Comparison of ENCODE assay signal across 22 cellular contexts in the genomic region with DNA sequence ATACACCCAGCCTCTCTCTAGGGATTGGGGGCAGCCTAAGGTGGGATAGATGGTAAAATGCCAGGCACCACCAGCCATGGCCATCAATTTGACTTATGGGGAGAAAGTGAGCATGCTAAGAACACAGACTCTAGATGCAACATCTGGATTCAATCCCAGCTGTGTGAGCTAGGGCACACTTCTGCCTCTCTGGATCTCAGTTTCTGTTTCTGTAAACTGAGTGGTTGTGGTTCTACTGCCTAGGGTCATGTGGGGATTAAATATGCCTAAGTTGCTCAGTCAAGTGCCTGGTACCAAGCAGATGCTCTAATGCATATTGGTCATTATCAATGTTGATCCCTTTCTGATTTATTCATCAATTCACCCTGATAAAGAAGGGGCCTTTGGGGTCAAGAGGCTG.
DNase-seq lines count a peak whose midpoint lies in the region; ATAC-seq lines count a peak whose summit lies in the region.
"Had no signal": no experiment of that assay in that cellular context is flagged by ENCODE, and none has a peak within 500 bp of the region (broad histone marks: within the 10 kb centered on the region; RNA-seq: fewer than 3 reads in every experiment).

No MANE protein-coding gene starts in this region.

- H3K27ac Mint-ChIP-seq in dendritic cell treated with granulocyte-macrophage colony-stimulating factor and Interleukin-4, amounts not matched to agents 40 ng/mL and 50 ng/mL, for 4 days, result peak overlapping the region; percentile 59
- H3K27ac Mint-ChIP-seq: GM23338, T-helper 17 cell had no signal

- no peak overlapping the region for H3K4me3 Mint-ChIP-seq in dendritic cell treated with granulocyte-macrophage colony-stimulating factor and Interleukin-4, amounts not matched to agents 40 ng/mL and 50 ng/mL, for 4 days
- H3K4me3 Mint-ChIP-seq: CD4-positive, alpha-beta memory T cell; GM23338; T-helper 17 cell had no signal

- peaks cover 54% of the 10 kb centered on the region for H3K27me3 Mint-ChIP-seq in dendritic cell treated with granulocyte-macrophage colony-stimulating factor and Interleukin-4, amounts not matched to agents 40 ng/mL and 50 ng/mL, for 4 days

- peaks cover 42% of the 10 kb centered on the region for H3K4me1 Mint-ChIP-seq in dendritic cell treated with granulocyte-macrophage colony-stimulating factor and Interleukin-4, amounts not matched to agents 40 ng/mL and 50 ng/mL, for 4 days (ENCODE audit: low read depth)
- H3K4me1 Mint-ChIP-seq: CD4-positive, alpha-beta memory T cell; T-helper 17 cell had no signal

- no peaks in the 10 kb centered on the region for H3K9me3 Mint-ChIP-seq in dendritic cell treated with granulocyte-macrophage colony-stimulating factor and Interleukin-4, amounts not matched to agents 40 ng/mL and 50 ng/mL, for 4 days
- H3K9me3 Mint-ChIP-seq: CD4-positive, alpha-beta memory T cell; GM23338 had no signal

- intact Hi-C loops in dendritic cell treated with granulocyte-macrophage colony-stimulating factor and Interleukin-4, amounts not matched to agents 40 ng/mL and 50 ng/mL, for 4 days (cut with micrococcal nuclease), result no loop called here

- peak; percentile 59 for ATAC-seq in GM21526 (IDR thresholded peaks at IDR 0.05; ENCODE audit: low FRiP score, unreplicated experiment)
- ATAC-seq in HG03342 (IDR thresholded peaks at IDR 0.05; ENCODE audit: unreplicated experiment), result peak; percentile 55
- no peak for ATAC-seq in GM18517 (IDR thresholded peaks at IDR 0.05; ENCODE audit: unreplicated experiment)
- ATAC-seq: GM23338, T-helper 17 cell had no signal

- H3K36me3 Mint-ChIP-seq in dendritic cell treated with granulocyte-macrophage colony-stimulating factor and Interleukin-4, amounts not matched to agents 40 ng/mL and 50 ng/mL, for 4 days (ENCODE audit: low read depth), result no peaks in the 10 kb centered on the region
- H3K36me3 Mint-ChIP-seq: CD4-positive, alpha-beta memory T cell had no signal

- DNase-seq in NCI-H1092 treated with DMSO at 0.1 percent for 48 hours (lab: John Stamatoyannopoulos, UW) (peak; percentile 45), NCI-H1092 (lab: John Stamatoyannopoulos, UW) (no peak), NCI-H774 (lab: John Stamatoyannopoulos, UW) (no peak), inferior parietal cortex (ENCODE audit: extremely low spot score) (no peak)
- DNase-seq: Caco-2; CD4-positive, alpha-beta memory T cell; DND-41; HCEC 1CT; KBM-7; NCI-H1105 treated with DMSO at 0.1 percent for 48 hours; NCI-H2081; NCI-H2171; NCI-H345; NCI-H524; SHP77 treated with DMSO at 0.1 percent for 48 hours; SW 1271; T-helper 17 cell had no signal
